32 cellular contexts compared by ENCODE assay signal in the genomic region with DNA sequence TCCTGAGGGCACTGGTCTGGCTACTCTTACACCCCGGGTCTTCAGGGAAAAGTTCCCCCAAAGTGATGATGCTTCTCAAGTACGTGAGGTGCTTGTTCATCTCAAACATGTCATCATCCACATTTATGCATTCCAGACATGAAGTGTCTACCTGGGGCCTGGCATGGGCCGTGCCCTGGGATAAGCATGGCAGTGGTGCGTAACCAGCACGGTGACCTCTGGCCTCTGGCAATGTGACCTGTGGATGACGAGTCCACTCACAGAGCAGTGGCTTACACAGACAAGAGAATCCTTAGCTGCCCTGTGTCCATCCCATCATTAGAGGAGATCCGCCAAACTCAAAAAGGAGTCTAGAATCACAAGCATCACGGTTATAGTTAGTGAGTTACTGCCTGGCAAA.
"Had no signal": no experiment of that assay in that cellular context is flagged by ENCODE, and none has a peak within 500 bp of the region (broad histone marks: within the 10 kb centered on the region; RNA-seq: fewer than 3 reads in every experiment).

No MANE protein-coding gene starts in this region.

- DNase-seq: activated CD4-positive, alpha-beta memory T cell treated with anti-CD3 and anti-CD28 coated beads for 36 hours; activated CD4-positive, alpha-beta T cell treated with anti-CD3 and anti-CD28 coated beads for 36 hours; activated CD4-positive, alpha-beta T cell treated with anti-CD3 and anti-CD28 coated beads, Interleukin-2, amount 10 ng/mL, durations not matched to agents 24 days and 14 days; activated CD4-positive, CD25-positive, alpha-beta regulatory T cell; activated CD4-positive, CD25-positive, alpha-beta regulatory T cell treated with anti-CD3 and anti-CD28 coated beads, Interleukin-2, amount 50 U/mL, for 72 hours; activated CD8-positive, alpha-beta memory T cell treated with anti-CD3 and anti-CD28 coated beads, Interleukin-2, amount 10 ng/mL, durations not matched to agents 7 days and 5 days; activated CD8-positive, alpha-beta memory T cell treated with anti-CD3 and anti-CD28 coated beads, Interleukin-2, amount 50 U/mL, for 4 hours; activated CD8-positive, alpha-beta T cell treated with anti-CD3 and anti-CD28 coated beads, Interleukin-2, amount 10 ng/mL, durations not matched to agents 7 days and 5 days; activated effector memory CD4-positive, alpha-beta T cell treated with anti-CD3 and anti-CD28 coated beads, Interleukin-2, amount 50 U/mL, for 16 hours; activated naive CD4-positive, alpha-beta T cell treated with anti-CD3 and anti-CD28 coated beads for 36 hours; activated naive CD8-positive, alpha-beta T cell treated with anti-CD3 and anti-CD28 coated beads for 36 hours; activated naive CD8-positive, alpha-beta T cell treated with anti-CD3 and anti-CD28 coated beads, Interleukin-2, amount 50 U/mL, for 24 hours; activated T-cell treated with anti-CD3 and anti-CD28 coated beads, Interleukin-2, amount 50 U/mL, for 1 hour; activated T-cell treated with anti-CD3 and anti-CD28 coated beads, Interleukin-2, amount 50 U/mL, for 48 hours; amygdala; aorta; body of pancreas; central memory CD4-positive, alpha-beta T cell; cerebellar nuclear complex; colonic mucosa; effector CD8-positive, alpha-beta T cell; esophagus squamous epithelium; foreskin melanocyte; T-helper 2 cell had no signal

- H3K36me3 Mint-ChIP-seq: activated CD4-positive, alpha-beta memory T cell treated with anti-CD3 and anti-CD28 coated beads for 36 hours; activated CD8-positive, alpha-beta memory T cell treated with anti-CD3 and anti-CD28 coated beads, Interleukin-2, amount 10 ng/mL, durations not matched to agents 7 days and 5 days; activated naive CD4-positive, alpha-beta T cell treated with anti-CD3 and anti-CD28 coated beads, Interleukin-2, amount 50 U/mL, for 24 hours; activated naive CD8-positive, alpha-beta T cell treated with anti-CD3 and anti-CD28 coated beads for 36 hours had no signal

- H3K4me1 ChIP-seq: adrenal gland, colonic mucosa, gastroesophageal sphincter had no signal

- ATAC-seq: activated CD4-positive, alpha-beta T cell treated with anti-CD3 and anti-CD28 coated beads for 36 hours; activated CD8-positive, alpha-beta memory T cell treated with anti-CD3 and anti-CD28 coated beads, Interleukin-2, amount 10 ng/mL, durations not matched to agents 7 days and 5 days; activated CD8-positive, alpha-beta T cell treated with anti-CD3 and anti-CD28 coated beads, Interleukin-2, amount 10 ng/mL, durations not matched to agents 7 days and 5 days; activated naive CD8-positive, alpha-beta T cell treated with anti-CD3 and anti-CD28 coated beads, Interleukin-2, amount 50 U/mL, for 24 hours; body of pancreas; gastroesophageal sphincter had no signal

- H3K27ac ChIP-seq: adrenal gland, body of pancreas, colonic mucosa, epithelial cell of prostate, esophagus squamous epithelium, gastroesophageal sphincter had no signal

- H3K27me3 ChIP-seq: adrenal gland, colonic mucosa had no signal

- H3K27me3 Mint-ChIP-seq: activated CD4-positive, alpha-beta T cell treated with anti-CD3 and anti-CD28 coated beads for 36 hours had no signal

- H3K27ac Mint-ChIP-seq: activated CD4-positive, alpha-beta memory T cell treated with anti-CD3 and anti-CD28 coated beads for 36 hours; activated CD4-positive, alpha-beta T cell treated with anti-CD3 and anti-CD28 coated beads for 36 hours; activated CD4-positive, alpha-beta T cell treated with anti-CD3 and anti-CD28 coated beads, Interleukin-2, amount 10 ng/mL, durations not matched to agents 24 days and 14 days; activated CD8-positive, alpha-beta memory T cell treated with anti-CD3 and anti-CD28 coated beads, Interleukin-2, amount 10 ng/mL, durations not matched to agents 7 days and 5 days; activated CD8-positive, alpha-beta T cell treated with anti-CD3 and anti-CD28 coated beads, Interleukin-2, amount 10 ng/mL, durations not matched to agents 7 days and 5 days; activated naive CD4-positive, alpha-beta T cell treated with anti-CD3 and anti-CD28 coated beads for 36 hours; activated naive CD4-positive, alpha-beta T cell treated with anti-CD3 and anti-CD28 coated beads, Interleukin-2, amount 50 U/mL, for 24 hours; activated naive CD8-positive, alpha-beta T cell treated with anti-CD3 and anti-CD28 coated beads for 36 hours; activated naive CD8-positive, alpha-beta T cell treated with anti-CD3 and anti-CD28 coated beads, Interleukin-2, amount 50 U/mL, for 24 hours; activated T-helper 1 cell treated with anti-CD3 and anti-CD28 coated beads, Interleukin-12 subunit alpha, Interleukin-12 subunit beta, Interleukin-2, Interleukin-4 antibody, amounts not matched to agents 30 ng/mL and 10 ng/mL and 1 ng/mL, durations not matched to agents 14 hours and 24 hours and 36 hours; activated T-helper 2 cell treated with anti-CD3 and anti-CD28 coated beads, Interferon-gamma antibody, Interleukin-2, Interleukin-4, amounts not matched to agents 10 μg/mL and 5 μg/mL and 100 μg/mL, durations not matched to agents 14 hours and 24 hours and 36 hours had no signal

- H3K36me3 ChIP-seq: adrenal gland, colonic mucosa, esophagus squamous epithelium, gastroesophageal sphincter had no signal

- H3K4me3 Mint-ChIP-seq: activated CD4-positive, alpha-beta memory T cell treated with anti-CD3 and anti-CD28 coated beads for 36 hours; activated CD4-positive, alpha-beta T cell treated with anti-CD3 and anti-CD28 coated beads for 36 hours; activated CD4-positive, alpha-beta T cell treated with anti-CD3 and anti-CD28 coated beads, Interleukin-2, amount 10 ng/mL, durations not matched to agents 24 days and 14 days; activated CD8-positive, alpha-beta memory T cell treated with anti-CD3 and anti-CD28 coated beads, Interleukin-2, amount 10 ng/mL, durations not matched to agents 7 days and 5 days; activated CD8-positive, alpha-beta T cell treated with anti-CD3 and anti-CD28 coated beads, Interleukin-2, amount 10 ng/mL, durations not matched to agents 7 days and 5 days; activated naive CD4-positive, alpha-beta T cell treated with anti-CD3 and anti-CD28 coated beads for 36 hours; activated naive CD4-positive, alpha-beta T cell treated with anti-CD3 and anti-CD28 coated beads, Interleukin-2, amount 50 U/mL, for 24 hours; activated naive CD8-positive, alpha-beta T cell treated with anti-CD3 and anti-CD28 coated beads for 36 hours; activated naive CD8-positive, alpha-beta T cell treated with anti-CD3 and anti-CD28 coated beads, Interleukin-2, amount 50 U/mL, for 24 hours; activated T-helper 1 cell treated with anti-CD3 and anti-CD28 coated beads, Interleukin-12 subunit alpha, Interleukin-12 subunit beta, Interleukin-2, Interleukin-4 antibody, amounts not matched to agents 30 ng/mL and 10 ng/mL and 1 ng/mL, durations not matched to agents 14 hours and 24 hours and 36 hours had no signal

- FAIRE-seq: endometrium, endothelial cell of umbilical vein had no signal

- H3K9me3 ChIP-seq: body of pancreas, colonic mucosa, esophagus squamous epithelium, gastroesophageal sphincter had no signal

- H3K9me3 Mint-ChIP-seq: activated CD4-positive, alpha-beta T cell treated with anti-CD3 and anti-CD28 coated beads, Interleukin-2, amount 10 ng/mL, durations not matched to agents 24 days and 14 days; activated naive CD4-positive, alpha-beta T cell treated with anti-CD3 and anti-CD28 coated beads for 36 hours; activated naive CD4-positive, alpha-beta T cell treated with anti-CD3 and anti-CD28 coated beads, Interleukin-2, amount 50 U/mL, for 24 hours; activated naive CD8-positive, alpha-beta T cell treated with anti-CD3 and anti-CD28 coated beads for 36 hours; activated naive CD8-positive, alpha-beta T cell treated with anti-CD3 and anti-CD28 coated beads, Interleukin-2, amount 50 U/mL, for 24 hours had no signal

- H3K4me1 Mint-ChIP-seq: activated CD4-positive, alpha-beta T cell treated with anti-CD3 and anti-CD28 coated beads for 36 hours; activated CD4-positive, alpha-beta T cell treated with anti-CD3 and anti-CD28 coated beads, Interleukin-2, amount 10 ng/mL, durations not matched to agents 24 days and 14 days; activated CD8-positive, alpha-beta memory T cell treated with anti-CD3 and anti-CD28 coated beads, Interleukin-2, amount 10 ng/mL, durations not matched to agents 7 days and 5 days; activated naive CD4-positive, alpha-beta T cell treated with anti-CD3 and anti-CD28 coated beads, Interleukin-2, amount 50 U/mL, for 24 hours; activated naive CD8-positive, alpha-beta T cell treated with anti-CD3 and anti-CD28 coated beads for 36 hours; activated naive CD8-positive, alpha-beta T cell treated with anti-CD3 and anti-CD28 coated beads, Interleukin-2, amount 50 U/mL, for 24 hours had no signal

- H3K4me3 ChIP-seq: adrenal gland, body of pancreas, colonic mucosa, esophagus squamous epithelium, gastroesophageal sphincter had no signal
